In the genomic region with DNA sequence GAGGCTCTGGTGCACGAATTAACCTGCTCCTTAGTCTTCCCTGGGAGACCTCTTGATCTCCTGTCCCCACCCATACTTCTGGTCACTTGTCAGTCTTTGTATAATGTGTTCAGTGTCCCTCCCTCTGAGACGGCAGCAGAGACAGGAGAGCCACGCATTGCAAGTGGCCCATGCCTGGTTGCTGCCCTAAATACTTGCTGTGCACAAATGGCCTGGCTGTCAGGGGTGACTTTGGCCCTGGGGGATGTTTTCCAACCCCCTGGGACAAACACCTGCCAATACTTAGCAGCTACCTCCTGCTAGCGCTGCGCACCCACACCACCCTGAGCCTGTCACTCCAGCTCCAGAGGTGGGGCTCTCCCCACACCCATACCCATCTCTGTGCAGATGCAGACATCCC, we compare ENCODE assay signal across 11 cellular contexts. TPM values are rescaled to one million over a fixed set of nuclear protein-coding genes. Genes with fewer than 3 reads are reported as not detected.
DNase-seq lines count a peak whose midpoint lies in the region; ATAC-seq and TF ChIP-seq lines count a peak whose summit lies in the region.
"Had no signal": no experiment of that assay in that cellular context is flagged by ENCODE, and none has a peak within 500 bp of the region (broad histone marks: within the 10 kb centered on the region; RNA-seq: fewer than 3 reads in every experiment).

No MANE protein-coding gene starts in this region.

- no peak overlapping the region for H3K4me3 ChIP-seq in SK-N-SH (ENCODE audit: low read depth in 2 of 2, low read length in 1 of 2)

- no peak overlapping the region for H2AFZ ChIP-seq in SK-N-SH (ENCODE audit: low read depth)

- peaks cover 28% of the 10 kb centered on the region for H3K36me3 Mint-ChIP-seq in activated CD4-positive, alpha-beta memory T cell treated with anti-CD3 and anti-CD28 coated beads for 36 hours
- H3K36me3 Mint-ChIP-seq in immature natural killer cell: no peaks in the 10 kb centered on the region

- H3K9me3 Mint-ChIP-seq in activated CD4-positive, alpha-beta memory T cell treated with anti-CD3 and anti-CD28 coated beads for 36 hours: no peaks in the 10 kb centered on the region
- H3K9me3 Mint-ChIP-seq in immature natural killer cell: no peaks in the 10 kb centered on the region
- H3K9me3 Mint-ChIP-seq in stimulated activated naive CD8-positive, alpha-beta T cell treated with anti-CD3 and anti-CD28 coated beads, Interleukin-15, amount 100 ng/mL, for 72 hours: no peaks in the 10 kb centered on the region

- H3K9me3 ChIP-seq in SK-N-SH: no peaks in the 10 kb centered on the region

- peaks cover 98% of the 10 kb centered on the region for H3K4me1 Mint-ChIP-seq in activated CD4-positive, alpha-beta memory T cell treated with anti-CD3 and anti-CD28 coated beads for 36 hours (ENCODE audit: low read depth)
- peaks cover 100% of the 10 kb centered on the region in 2 donors for H3K4me1 Mint-ChIP-seq in immature natural killer cell
- H3K4me1 Mint-ChIP-seq in stimulated activated naive CD8-positive, alpha-beta T cell treated with anti-CD3 and anti-CD28 coated beads, Interleukin-15, amount 100 ng/mL, for 72 hours: peaks cover 99% of the 10 kb centered on the region

- H3K36me3 ChIP-seq in SK-N-SH (replicated peaks in 1 of 2; ENCODE audit: control insufficient read depth in 1 of 2, insufficient read depth in 2 of 2, low read length in 1 of 2): no peaks in the 10 kb centered on the region

- H3K4me2 ChIP-seq in SK-N-SH: no peak overlapping the region

- TF ChIP-seq CTCF in SK-N-SH (IDR thresholded peaks at IDR 0.05): no peak

- DNase-seq in SK-N-SH (peak; percentile 28), immature natural killer cell (no peak)
- DNase-seq in activated CD4-positive, alpha-beta memory T cell treated with anti-CD3 and anti-CD28 coated beads for 36 hours: no peak
- DNase-seq in stimulated activated naive CD8-positive, alpha-beta T cell treated with anti-CD3 and anti-CD28 coated beads, Interleukin-15, amount 100 ng/mL, for 72 hours: no peak
- DNase-seq: activated CD4-positive, CD25-positive, alpha-beta regulatory T cell; DND-41 had no signal

- CTCF ChIA-PET in SK-N-SH (lab: Yijun Ruan, JAX): interaction anchor here (1.1 to 1.6 kb wide), 3 partner anchors 10 to 129 kb away, joined by 3 to 4 read pairs (median 3); no protein-coding TSS in a partner anchor
- CTCF ChIA-PET in activated CD4-positive, alpha-beta memory T cell treated with anti-CD3 and anti-CD28 coated beads for 36 hours (lab: Charles Lee): interaction anchor here (1.5 to 1.7 kb wide), 2 partner anchors 91 to 129 kb away, joined by 4 to 6 read pairs; no protein-coding TSS in a partner anchor

- H3K9ac ChIP-seq in SK-N-SH: no peak overlapping the region

- peaks cover 6% of the 10 kb centered on the region for H3F3A ChIP-seq in SK-N-SH (replicated peaks; ENCODE audit: insufficient read depth)

- no peaks in the 10 kb centered on the region for H3K9me2 ChIP-seq in SK-N-SH

- H3K27me3 ChIP-seq in SK-N-SH (ENCODE audit: insufficient read depth): no peaks in the 10 kb centered on the region

- H4K20me1 ChIP-seq in SK-N-SH (ENCODE audit: insufficient read depth): peaks cover 84% of the 10 kb centered on the region

- H3K4me1 ChIP-seq in SK-N-SH (ENCODE audit: control insufficient read depth in 1 of 2, insufficient read depth in 2 of 2, low read depth in 1 of 2, low read length in 1 of 2): peaks cover 8 to 76% of the 10 kb centered on the region in 2 experiments; a peak in 3 of 4 replicates

- ATAC-seq in SK-N-SH treated with all-trans-retinoic acid at 6 μM for 48 hours (no peak), GM21360 (IDR thresholded peaks at IDR 0.05; ENCODE audit: unreplicated experiment) (no peak), HG03025 (IDR thresholded peaks at IDR 0.05; ENCODE audit: low FRiP score, unreplicated experiment) (no peak), GM21576 (IDR thresholded peaks at IDR 0.05; ENCODE audit: unreplicated experiment) (no peak)
- ATAC-seq in stimulated activated naive CD8-positive, alpha-beta T cell treated with anti-CD3 and anti-CD28 coated beads, Interleukin-15, amount 100 ng/mL, for 72 hours: no peak

- peak overlapping the region; percentile 100 for H3K27ac Mint-ChIP-seq in activated CD4-positive, alpha-beta memory T cell treated with anti-CD3 and anti-CD28 coated beads for 36 hours
- peak overlapping the region; percentile 92 to 96 (median 95) for H3K27ac Mint-ChIP-seq in immature natural killer cell
- no peak overlapping the region for H3K27ac Mint-ChIP-seq in stimulated activated naive CD8-positive, alpha-beta T cell treated with anti-CD3 and anti-CD28 coated beads, Interleukin-15, amount 100 ng/mL, for 72 hours

- H3K79me2 ChIP-seq in SK-N-SH (ENCODE audit: insufficient read depth): peaks cover 47% of the 10 kb centered on the region

- POLR2A ChIA-PET in SK-N-SH (lab: Yijun Ruan, JAX): no interaction called here
- POLR2A ChIA-PET in activated CD4-positive, alpha-beta memory T cell treated with anti-CD3 and anti-CD28 coated beads for 36 hours (lab: Charles Lee): interaction anchor here (1.0 to 1.9 kb wide), 2 partner anchors 10 to 22 kb away, joined by 3 to 7 read pairs; no protein-coding TSS in a partner anchor

- WGBS in SK-N-SH (ENCODE audit: low lambda C conversion rate): 74% methylated on average over 3 of the region's 5 CpGs

- no peak for TF ChIP-seq RAD21 in SK-N-SH (IDR thresholded peaks at IDR 0.05; ENCODE audit: low read length)

- TF ChIP-seq EP300 in SK-N-SH (IDR thresholded peaks at IDR 0.05; ENCODE audit: borderline replicate concordance in 1 of 2, low read depth in 1 of 2, low read length in 1 of 2): no peak

- H3K27me3 Mint-ChIP-seq in activated CD4-positive, alpha-beta memory T cell treated with anti-CD3 and anti-CD28 coated beads for 36 hours: no peaks in the 10 kb centered on the region
- peaks cover 28 to 65% (median 47%) of the 10 kb centered on the region in 3 donors for H3K27me3 Mint-ChIP-seq in immature natural killer cell (ENCODE audit: low read depth in 3 of 3)
- no peaks in the 10 kb centered on the region for H3K27me3 Mint-ChIP-seq in stimulated activated naive CD8-positive, alpha-beta T cell treated with anti-CD3 and anti-CD28 coated beads, Interleukin-15, amount 100 ng/mL, for 72 hours

- H3K27ac ChIP-seq in SK-N-SH (ENCODE audit: low read depth in 2 of 2, low read length in 1 of 2): no peak overlapping the region; a peak in 1 of 4 replicates
- H3K27ac ChIP-seq: 22Rv1 had no signal

- H3K4me3 Mint-ChIP-seq in activated CD4-positive, alpha-beta memory T cell treated with anti-CD3 and anti-CD28 coated beads for 36 hours: peak overlapping the region; percentile 26
- H3K4me3 Mint-ChIP-seq in immature natural killer cell: peak overlapping the region; percentile 71 to 89 (median 84)
- H3K4me3 Mint-ChIP-seq in stimulated activated naive CD8-positive, alpha-beta T cell treated with anti-CD3 and anti-CD28 coated beads, Interleukin-15, amount 100 ng/mL, for 72 hours: peak overlapping the region; percentile 95 to 96

- intact Hi-C loops in activated CD4-positive, alpha-beta memory T cell treated with anti-CD3 and anti-CD28 coated beads for 36 hours (cut with micrococcal nuclease): no loop called here

TF ChIP-seq in SK-N-SH, 30 proteins besides CTCF, POLR2A, EP300 and RAD21 (continues in another document):
- TF ChIP-seq RXRA (IDR thresholded peaks at IDR 0.05; ENCODE audit: borderline replicate concordance, low read depth): no peak
- TF ChIP-seq TAF1 (IDR thresholded peaks at IDR 0.05; ENCODE audit: borderline replicate concordance, low read depth, low read length): no peak
- TF ChIP-seq TEAD4 (IDR thresholded peaks at IDR 0.05; ENCODE audit: borderline replicate concordance, insufficient read depth): no peak
- TF ChIP-seq FOSL2 (IDR thresholded peaks at IDR 0.05; ENCODE audit: borderline replicate concordance, low read depth): no peak
- no peak for TF ChIP-seq NFIC (IDR thresholded peaks at IDR 0.05; ENCODE audit: borderline replicate concordance)
- TF ChIP-seq MEF2A (IDR thresholded peaks at IDR 0.05; ENCODE audit: borderline replicate concordance, low read depth): no peak

TF ChIP-seq in SK-N-SH treated with all-trans-retinoic acid at 6 μM for 48 hours, 23 proteins besides CTCF, POLR2A, EP300 and RAD21 (continues in another document):
- TF ChIP-seq ARNTL (CRISPR knock-in tag; IDR thresholded peaks at IDR 0.05; ENCODE audit: borderline replicate concordance, low read depth) (no peak), ZNF565 (CRISPR knock-in tag; conservative IDR thresholded peaks at IDR 0.05; ENCODE audit: low read depth) (no peak), TOX (CRISPR knock-in tag; IDR thresholded peaks at IDR 0.05; ENCODE audit: borderline replicate concordance) (no peak), ISL1 (CRISPR knock-in tag; IDR thresholded peaks at IDR 0.05) (no peak), ZNF8 (CRISPR knock-in tag; IDR thresholded peaks at IDR 0.05) (no peak), SNAI2 (CRISPR knock-in tag; IDR thresholded peaks at IDR 0.05) (no peak), ZFP30 (CRISPR knock-in tag; IDR thresholded peaks at IDR 0.05) (no peak), BACH2 (CRISPR knock-in tag; IDR thresholded peaks at IDR 0.05; ENCODE audit: borderline replicate concordance) (no peak), ESRRG (CRISPR knock-in tag; IDR thresholded peaks at IDR 0.05) (no peak), OSR1 (CRISPR knock-in tag; IDR thresholded peaks at IDR 0.05) (no peak), RARB (CRISPR knock-in tag; IDR thresholded peaks at IDR 0.05) (no peak)
- TF ChIP-seq, protein P1, sequence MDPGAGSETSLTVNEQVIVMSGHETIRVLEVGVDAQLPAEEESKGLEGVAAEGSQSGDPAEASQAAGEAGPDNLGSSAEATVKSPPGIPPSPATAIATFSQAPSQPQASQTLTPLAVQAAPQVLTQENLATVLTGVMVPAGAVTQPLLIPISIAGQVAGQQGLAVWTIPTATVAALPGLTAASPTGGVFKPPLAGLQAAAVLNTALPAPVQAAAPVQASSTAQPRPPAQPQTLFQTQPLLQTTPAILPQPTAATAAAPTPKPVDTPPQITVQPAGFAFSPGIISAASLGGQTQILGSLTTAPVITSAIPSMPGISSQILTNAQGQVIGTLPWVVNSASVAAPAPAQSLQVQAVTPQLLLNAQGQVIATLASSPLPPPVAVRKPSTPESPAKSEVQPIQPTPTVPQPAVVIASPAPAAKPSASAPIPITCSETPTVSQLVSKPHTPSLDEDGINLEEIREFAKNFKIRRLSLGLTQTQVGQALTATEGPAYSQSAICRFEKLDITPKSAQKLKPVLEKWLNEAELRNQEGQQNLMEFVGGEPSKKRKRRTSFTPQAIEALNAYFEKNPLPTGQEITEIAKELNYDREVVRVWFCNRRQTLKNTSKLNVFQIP (CRISPR knock-in tag; IDR thresholded peaks at IDR 0.05; ENCODE audit: borderline replicate concordance, low read depth): no peak

RNA-seq across cellular contexts. Expression of a gene that starts 17.2 kb away (rescaled TPM):
- polyA plus RNA-seq in SK-N-SH (2012; rRNA removed) (7.1 and 8.6 TPM in 2 replicates), immature natural killer cell (10 to 100 TPM; 24.7 to 89.9 (median 47.2) TPM)
- 9.4 and 11.1 TPM in 2 replicates for polyA plus RNA-seq in SK-N-SH (2012; cell fraction: cytosol; rRNA removed)
- polyA plus RNA-seq in SK-N-SH (2012; cell fraction: nucleus; rRNA removed): 7.4 and 9.3 TPM in 2 replicates
- 100 to 1,000 TPM; 134 to 145 TPM for total RNA-seq in activated CD4-positive, alpha-beta memory T cell treated with anti-CD3 and anti-CD28 coated beads for 36 hours

Comparison
In these comparisons a context has a peak if more than half of its experiments do, and no peak if none do; other contexts are left out.
1. H3K27ac Mint-ChIP-seq: peak in activated CD4-positive, alpha-beta memory T cell treated with anti-CD3 and anti-CD28 coated beads for 36 hours (single experiment) and immature natural killer cell (6 of 6); none in stimulated activated naive CD8-positive, alpha-beta T cell treated with anti-CD3 and anti-CD28 coated beads, Interleukin-15, amount 100 ng/mL, for 72 hours (0 of 2).
2. H3K4me3 Mint-ChIP-seq: peak in every context shown above with its lines; median percentile 96 in stimulated activated naive CD8-positive, alpha-beta T cell treated with anti-CD3 and anti-CD28 coated beads, Interleukin-15, amount 100 ng/mL, for 72 hours; 84 in immature natural killer cell; 26 in activated CD4-positive, alpha-beta memory T cell treated with anti-CD3 and anti-CD28 coated beads for 36 hours.